9 cellular contexts compared by ENCODE assay signal in genomic region chr10:810351-810846, GRCh38.
DNase-seq lines count a peak whose midpoint lies in the region; ATAC-seq and TF ChIP-seq lines count a peak whose summit lies in the region.
"Had no signal": no experiment of that assay in that cellular context is flagged by ENCODE, and none has a peak within 500 bp of the region (broad histone marks: within the 10 kb centered on the region; RNA-seq: fewer than 3 reads in every experiment).

No MANE protein-coding gene starts in this region.

- no peak for TF ChIP-seq EP300 in suprapubic skin (IDR thresholded peaks at IDR 0.05)

- H3K9me3 ChIP-seq in skeletal muscle tissue (ENCODE audit: control insufficient read depth in 3 of 3, low read length in 3 of 3) = no peaks in the 10 kb centered on the region
- no peaks in the 10 kb centered on the region for H3K9me3 ChIP-seq in suprapubic skin

- no peak for ATAC-seq in HG03342 (IDR thresholded peaks at IDR 0.05; ENCODE audit: unreplicated experiment)

- TF ChIP-seq CTCF in foreskin fibroblast (IDR thresholded peaks at IDR 0.05; ENCODE audit: low read depth, low read length) (peak; percentile 17), suprapubic skin (IDR thresholded peaks at IDR 0.05) (no peak)

- H3K9ac ChIP-seq in skeletal muscle tissue (ENCODE audit: low read depth in 1 of 3, low read length in 3 of 3) = no peak overlapping the region

- H3K36me3 ChIP-seq in skeletal muscle tissue (ENCODE audit: control insufficient read depth in 3 of 3, insufficient read depth in 3 of 3, low read length in 3 of 3) = peaks cover 44 to 65% (median 55%) of the 10 kb centered on the region in 3 donors
- peaks cover 88% of the 10 kb centered on the region for H3K36me3 ChIP-seq in suprapubic skin

- H3K4me1 ChIP-seq in skeletal muscle tissue (ENCODE audit: control insufficient read depth in 3 of 3, insufficient read depth in 3 of 3, low read length in 3 of 3) = peaks cover 6 to 13% (median 7%) of the 10 kb centered on the region in 3 donors
- H3K4me1 ChIP-seq in suprapubic skin = no peaks in the 10 kb centered on the region

- peak overlapping the region; percentile 38 for H3K27ac ChIP-seq in skeletal muscle tissue (ENCODE audit: low read depth, low read length)
- no peak overlapping the region for H3K27ac ChIP-seq in suprapubic skin

- H3K4me3 ChIP-seq in foreskin fibroblast (ENCODE audit: low read depth in 1 of 2, low read length in 2 of 2) = no peak overlapping the region
- no peak overlapping the region for H3K4me3 ChIP-seq in skeletal muscle tissue (ENCODE audit: low read length in 3 of 3)
- H3K4me3 ChIP-seq in suprapubic skin = no peak overlapping the region

- no peaks in the 10 kb centered on the region for H3K27me3 ChIP-seq in skeletal muscle tissue (ENCODE audit: control insufficient read depth in 3 of 3, insufficient read depth in 3 of 3, low read length in 3 of 3)
- no peaks in the 10 kb centered on the region for H3K27me3 ChIP-seq in suprapubic skin

- DNase-seq in NCI-H748 (lab: John Stamatoyannopoulos, UW; ENCODE audit: unreplicated experiment) = peak; percentile 21
- DNase-seq in NCI-H748 treated with DMSO at 0.1 percent for 48 hours (lab: John Stamatoyannopoulos, UW) = no peak
- peak; percentile 16 for DNase-seq in RPMI7951 (ENCODE audit: low read depth)
- no peak for DNase-seq in foreskin fibroblast
- DNase-seq in suprapubic skin (ENCODE audit: low spot score in 2 of 2) = no peak
- DNase-seq in SK-N-DZ (ENCODE audit: low spot score) = no peak
- DNase-seq: activated effector memory CD4-positive, alpha-beta T cell treated with anti-CD3 and anti-CD28 coated beads, Interleukin-2, amount 50 U/mL, for 16 hours had no signal

- no peak for TF ChIP-seq POLR2A in suprapubic skin (IDR thresholded peaks at IDR 0.05)

- 80% methylated on average over 16 of the region's 16 CpGs for WGBS in suprapubic skin

Comparison
In these comparisons a context has a peak if more than half of its experiments do, and no peak if none do; other contexts are left out.
1. DNase-seq: peak in NCI-H748 (single experiment) and RPMI7951 (single experiment); none in NCI-H748 treated with DMSO at 0.1 percent for 48 hours (single experiment), foreskin fibroblast (0 of 2), suprapubic skin (0 of 2) and SK-N-DZ (single experiment).